7 cellular contexts compared by ENCODE assay signal in genomic region chr6:2464641-2465040, GRCh38.
"Had no signal": no experiment of that assay in that cellular context is flagged by ENCODE, and none has a peak within 500 bp of the region (broad histone marks: within the 10 kb centered on the region; RNA-seq: fewer than 3 reads in every experiment).

No MANE protein-coding gene starts in this region.

- H3K4me2 ChIP-seq: KMS-11 had no signal

- H3K27ac ChIP-seq: HL-60, KMS-11 had no signal

- H3K4me3 ChIP-seq: K562 had no signal

- DNase-seq: IMR-90, KBM-7, KG1 had no signal

- ATAC-seq: HepG2, K562 had no signal
